8 cellular contexts compared by ENCODE assay signal in genomic region chr1:153783233-153784190, GRCh38. TPM values are rescaled to one million over a fixed set of nuclear protein-coding genes. Genes with fewer than 3 reads are reported as not detected.
DNase-seq lines count a peak whose midpoint lies in the region; ATAC-seq and TF ChIP-seq lines count a peak whose summit lies in the region.

No MANE protein-coding gene starts in this region.

- CTCF ChIA-PET in RWPE1 (lab: Yijun Ruan, JAX), result interaction anchor here (0.7 kb wide), 1 partner anchor 13 kb away, joined by 3 read pairs; no protein-coding TSS in a partner anchor

- no peaks in the 10 kb centered on the region for H3K36me3 ChIP-seq in GM23338 (ENCODE audit: insufficient read depth)
- no peaks in the 10 kb centered on the region for H3K36me3 ChIP-seq in neural cell (ENCODE audit: insufficient read depth, low read length)

- peak overlapping the region; percentile 73 for H3K4me3 Mint-ChIP-seq in GM23338
- H3K4me3 Mint-ChIP-seq in stimulated activated naive CD8-positive, alpha-beta T cell treated with anti-CD3 and anti-CD28 coated beads, Interleukin-15, amount 100 ng/mL, for 72 hours, result peak overlapping the region; percentile 95 to 96

- H2AFZ ChIP-seq in GM23338 (peak overlapping the region; percentile 87; the same call in 1 of the 2 replicates), neural cell (ENCODE audit: low read depth, low read length) (peak overlapping the region; percentile 81)

- H3K27ac ChIP-seq in GM23338 (ENCODE audit: low read depth) (peak overlapping the region; percentile 73), RWPE1 (peak overlapping the region; percentile 92), neural cell (ENCODE audit: low read length) (peak overlapping the region; percentile 94)

- H3K4me3 ChIP-seq in GM23338, result peak overlapping the region; percentile 67
- peak overlapping the region; percentile 73 for H3K4me3 ChIP-seq in fibroblast of the aortic adventitia (ENCODE audit: low read depth, low read length)
- peak overlapping the region; percentile 78 for H3K4me3 ChIP-seq in neural cell (ENCODE audit: low read length)

- peak; percentile 67 for TF ChIP-seq EP300 in neural cell (conservative IDR thresholded peaks at IDR 0.05; ENCODE audit: poor library complexity, severe bottlenecking)

- H3K4me2 ChIP-seq in GM23338, result peak overlapping the region; percentile 76
- H3K4me2 ChIP-seq in neural cell (ENCODE audit: low read length), result peak overlapping the region; percentile 82

- H3K9ac ChIP-seq in neural cell (ENCODE audit: low read length), result peak overlapping the region; percentile 91

- peak; percentile 92 for ATAC-seq in GM23338
- ATAC-seq in stimulated activated naive CD8-positive, alpha-beta T cell treated with anti-CD3 and anti-CD28 coated beads, Interleukin-15, amount 100 ng/mL, for 72 hours, result peak; percentile 97

- peak overlapping the region; percentile 95 for H3K27ac Mint-ChIP-seq in GM23338
- peak overlapping the region; percentile 94 to 95 for H3K27ac Mint-ChIP-seq in stimulated activated naive CD8-positive, alpha-beta T cell treated with anti-CD3 and anti-CD28 coated beads, Interleukin-15, amount 100 ng/mL, for 72 hours

- DNase-seq in EH (ENCODE audit: low read depth) (peak; percentile 90), GM23338 (ENCODE audit: low spot score) (peak; percentile 91), LHCN-M2 (ENCODE audit: low read depth) (peak; percentile 82), RWPE1 (ENCODE audit: low spot score) (peak; percentile 96), fibroblast of the aortic adventitia (ENCODE audit: low read depth) (peak; percentile 90)
- peak; percentile 86 for DNase-seq in activated T-helper 9 cell treated with anti-CD3 and anti-CD28 coated beads, Interleukin-2, amount 50 U/mL, for 16 hours (ENCODE audit: low read depth)
- peak; percentile 91 to 93 for DNase-seq in stimulated activated naive CD8-positive, alpha-beta T cell treated with anti-CD3 and anti-CD28 coated beads, Interleukin-15, amount 100 ng/mL, for 72 hours

- POLR2A ChIA-PET in RWPE1 (lab: Yijun Ruan, JAX; ENCODE audit: low non-redundant PET), result interaction anchor here (0.6 to 0.8 kb wide), 7 partner anchors 20 to 186 kb away, joined by 3 to 4 read pairs (median 3); partner anchors contain the start of gene CHTOP

- H3K27me3 ChIP-seq in GM23338 (ENCODE audit: insufficient read depth) (no peaks in the 10 kb centered on the region), neural cell (ENCODE audit: insufficient read depth, low read depth, low read length) (no peaks in the 10 kb centered on the region)

- no peaks in the 10 kb centered on the region; the same call in 2 of the 3 replicates for H3K9me3 Mint-ChIP-seq in GM23338
- no peaks in the 10 kb centered on the region for H3K9me3 Mint-ChIP-seq in stimulated activated naive CD8-positive, alpha-beta T cell treated with anti-CD3 and anti-CD28 coated beads, Interleukin-15, amount 100 ng/mL, for 72 hours

- peaks cover 5% of the 10 kb centered on the region for H3K27me3 Mint-ChIP-seq in GM23338 (ENCODE audit: insufficient read depth, low read depth, poor library complexity)
- peaks cover 8% of the 10 kb centered on the region for H3K27me3 Mint-ChIP-seq in stimulated activated naive CD8-positive, alpha-beta T cell treated with anti-CD3 and anti-CD28 coated beads, Interleukin-15, amount 100 ng/mL, for 72 hours

- no peaks in the 10 kb centered on the region for H3K9me3 ChIP-seq in neural cell (ENCODE audit: low read length)

- H3K9me2 ChIP-seq in GM23338 (ENCODE audit: insufficient read depth) (no peaks in the 10 kb centered on the region), neural cell (ENCODE audit: insufficient read depth, low read length) (no peaks in the 10 kb centered on the region)

- H3K4me1 Mint-ChIP-seq in GM23338, result peaks cover 7% of the 10 kb centered on the region
- peaks cover 27% of the 10 kb centered on the region for H3K4me1 Mint-ChIP-seq in stimulated activated naive CD8-positive, alpha-beta T cell treated with anti-CD3 and anti-CD28 coated beads, Interleukin-15, amount 100 ng/mL, for 72 hours

- peaks cover 9% of the 10 kb centered on the region; the same call in 2 of the 3 replicates for H3K36me3 Mint-ChIP-seq in GM23338 (ENCODE audit: low read depth)

- H4K20me1 ChIP-seq in GM23338 (replicated peaks; ENCODE audit: insufficient read depth), result no peaks in the 10 kb centered on the region
- no peaks in the 10 kb centered on the region for H4K20me1 ChIP-seq in neural cell (ENCODE audit: insufficient read depth)

- peak; percentile 47 for TF ChIP-seq RAD21 in neural cell (conservative IDR thresholded peaks at IDR 0.05)

- H3K79me2 ChIP-seq in GM23338 (replicated peaks; ENCODE audit: insufficient read depth) (no peaks in the 10 kb centered on the region), neural cell (replicated peaks; ENCODE audit: insufficient read depth, low read length) (no peaks in the 10 kb centered on the region)

- TF ChIP-seq CTCF in GM23338 (conservative IDR thresholded peaks at IDR 0.05; ENCODE audit: low read depth in 2 of 2), result no peak
- no peak for TF ChIP-seq CTCF in RWPE1 (conservative IDR thresholded peaks at IDR 0.05; ENCODE audit: low read depth)
- TF ChIP-seq CTCF in fibroblast of the aortic adventitia (IDR thresholded peaks at IDR 0.05; ENCODE audit: insufficient read depth, low read length), result peak; percentile 29
- peak; percentile 53 for TF ChIP-seq CTCF in neural cell (IDR thresholded peaks at IDR 0.05; ENCODE audit: poor library complexity, severe bottlenecking)

- peaks cover 7% of the 10 kb centered on the region; the same call in 1 of the 2 replicates for H3K4me1 ChIP-seq in GM23338 (ENCODE audit: insufficient read depth)

- H3F3A ChIP-seq in GM23338 (replicated peaks; ENCODE audit: low read depth) (peaks cover 10% of the 10 kb centered on the region), neural cell (ENCODE audit: insufficient read depth, low read length, poor library complexity, severe bottlenecking) (no peaks in the 10 kb centered on the region)

TF ChIP-seq in GM23338, 12 proteins besides CTCF, POLR2A, EP300 and RAD21 (continues in another document):
- 0 out of 2 replicates have a peak, but pooled peaks have one; percentile 43 for TF ChIP-seq ETS1 (IDR thresholded peaks at IDR 0.05)

TF ChIP-seq in neural cell, 6 proteins besides CTCF, POLR2A, EP300 and RAD21:
- TF ChIP-seq REST (IDR thresholded peaks at IDR 0.05; ENCODE audit: borderline replicate concordance), result no peak
- TF ChIP-seq TAF1 (IDR thresholded peaks at IDR 0.05; ENCODE audit: low read depth), result peak; percentile 55
- TF ChIP-seq EZH2 (IDR thresholded peaks at IDR 0.05; ENCODE audit: borderline replicate concordance, insufficient read depth, low read length, poor library complexity, severe bottlenecking), result no peak
- peak; percentile 85 for TF ChIP-seq MXI1 (conservative IDR thresholded peaks at IDR 0.05; ENCODE audit: poor library complexity, severe bottlenecking)
- peak; percentile 59 for TF ChIP-seq SMC3 (conservative IDR thresholded peaks at IDR 0.05; ENCODE audit: poor library complexity)
- peak; percentile 97 for TF ChIP-seq POLR2AphosphoS5 (IDR thresholded peaks at IDR 0.05)

RNA-seq across cellular contexts. Expression of gene SLC27A3, which starts 8.3 kb away (rescaled TPM):
- 18.8 and 24.2 TPM in 2 replicates for total RNA-seq in GM23338 (2014; rRNA removed; shearing (Covaris generic))
- polyA plus RNA-seq in GM23338 (2016; fragmentation: Nextera tagmentation; extraction: Ambion mirVana) (26.3 and 27.1 TPM in 2 replicates), neural cell (30.6 and 38.2 TPM in 2 replicates)
- total RNA-seq in LHCN-M2 (2014; rRNA removed) (0.38 and 0.98 TPM in 2 replicates), fibroblast of the aortic adventitia (ENCODE audit: low replicate concordance) (11.5 and 113 TPM in 2 replicates)
- 0.73 TPM for polyA plus RNA-seq in LHCN-M2 (2012)
- 9.1 and 11.2 TPM in 2 replicates for polyA minus RNA-seq in neural cell

RNA-seq across cellular contexts. Expression of gene INTS3, which starts 55.7 kb away (rescaled TPM):
- total RNA-seq in GM23338 (2014; rRNA removed; shearing (Covaris generic)), result 51.3 and 51.5 TPM in 2 replicates
- polyA plus RNA-seq in GM23338 (2016; fragmentation: Nextera tagmentation; extraction: Ambion mirVana) (21.5 and 22.7 TPM in 2 replicates), neural cell (29.9 and 31.0 TPM in 2 replicates)
- total RNA-seq in LHCN-M2 (2014; rRNA removed) (30.2 and 34.7 TPM in 2 replicates), fibroblast of the aortic adventitia (ENCODE audit: low replicate concordance) (49.0 and 55.8 TPM in 2 replicates)
- polyA plus RNA-seq in LHCN-M2 (2012), result 18.4 TPM
- polyA minus RNA-seq in neural cell, result 42.9 and 43.3 TPM in 2 replicates

Comparison
In these comparisons a context has a peak if more than half of its experiments do, and no peak if none do; other contexts are left out.
1. Peak in every context shown above with its lines: DNase-seq, ATAC-seq, H3K4me3 ChIP-seq and H3K27ac ChIP-seq.
2. CTCF ChIP-seq: peak in fibroblast of the aortic adventitia (single experiment) and neural cell (single experiment); none in GM23338 (0 of 2) and RWPE1 (single experiment).